ENCODE assay signal across 18 cellular contexts in genomic region chr15:101495334-101496197, GRCh38. TPM values are rescaled to one million over a fixed set of nuclear protein-coding genes. Genes with fewer than 3 reads are reported as not detected.
A peak's percentile ranks its signal among the peaks of the same experiment; 100 is the strongest.
DNase-seq lines count a peak whose midpoint lies in the region; ATAC-seq, FAIRE-seq and TF ChIP-seq lines count a peak whose summit lies in the region.
"Had no signal": no experiment of that assay in that cellular context is flagged by ENCODE, and none has a peak within 500 bp of the region (broad histone marks: within the 10 kb centered on the region; RNA-seq: fewer than 3 reads in every experiment).

No MANE protein-coding gene starts in this region.

- CTCF ChIA-PET in HepG2 (lab: Yijun Ruan, JAX; ENCODE audit: low intra/inter-chr PET ratio, low total read pairs) (no interaction called here), PC-3 (lab: Charles Lee) (no interaction called here)

- H3K4me1 ChIP-seq in HepG2 (ENCODE audit: insufficient read depth, low read length), result peaks cover 68% of the 10 kb centered on the region
- peaks cover 0 to 16% (median 6%) of the 10 kb centered on the region in 4 donors for H3K4me1 ChIP-seq in right lobe of liver
- H3K4me1 ChIP-seq in OCI-LY3 (ENCODE audit: low read length), result peaks cover 34% of the 10 kb centered on the region
- H3K4me1 ChIP-seq in smooth muscle cell (ENCODE audit: low read depth), result no peaks in the 10 kb centered on the region
- no peaks in the 10 kb centered on the region for H3K4me1 ChIP-seq in PC-3 (ENCODE audit: insufficient read depth, low read length)
- H3K4me1 ChIP-seq: HAP-1 had no signal

- no peak for FAIRE-seq in HepG2 (lab: Jason Lieb, UNC)
- no peak for FAIRE-seq in H54 (lab: Jason Lieb, UNC)
- FAIRE-seq: A204.1, G401.6, GM12891 had no signal

- H3K27ac ChIP-seq in HepG2 (ENCODE audit: extremely low read length, insufficient read depth, low read length) (no peak overlapping the region), right lobe of liver (no peak overlapping the region), OCI-LY3 (ENCODE audit: low read length) (no peak overlapping the region), smooth muscle cell (ENCODE audit: low read depth) (no peak overlapping the region), PC-3 (ENCODE audit: low read length) (no peak overlapping the region)
- H3K27ac ChIP-seq: PC-9 had no signal

- H3K9me3 ChIP-seq in HepG2 (ENCODE audit: low read length) (no peaks in the 10 kb centered on the region), right lobe of liver (no peaks in the 10 kb centered on the region), OCI-LY3 (ENCODE audit: insufficient read depth, low read length) (no peaks in the 10 kb centered on the region), smooth muscle cell (replicated peaks; ENCODE audit: low read depth) (no peaks in the 10 kb centered on the region), PC-3 (ENCODE audit: low read length) (no peaks in the 10 kb centered on the region)
- H3K9me3 ChIP-seq: HAP-1 had no signal

- H3F3A ChIP-seq in smooth muscle cell (ENCODE audit: low read depth), result no peaks in the 10 kb centered on the region
- no peaks in the 10 kb centered on the region for H3F3A ChIP-seq in PC-3 (ENCODE audit: low read length, unreplicated experiment)

- ATAC-seq in HepG2, result no peak
- no peak for ATAC-seq in right lobe of liver
- ATAC-seq in PC-3, result no peak

- H3K27me3 ChIP-seq in HepG2 (ENCODE audit: control insufficient read depth in 1 of 2, insufficient read depth in 2 of 2, low read length in 2 of 2) (no peaks in the 10 kb centered on the region), right lobe of liver (no peaks in the 10 kb centered on the region), OCI-LY3 (ENCODE audit: low read depth, low read length) (peaks cover 54% of the 10 kb centered on the region), smooth muscle cell (ENCODE audit: low read depth) (peaks cover 15% of the 10 kb centered on the region), PC-3 (ENCODE audit: low read length) (peaks cover 9% of the 10 kb centered on the region; the same call in 1 of the 2 replicates)

- BruUV-seq in HepG2 (replicated peaks; lab: Mats Ljungman, UMichigan) (no TSS peak), PC-3 (replicated peaks; lab: Mats Ljungman, UMichigan) (no TSS peak)

- intact Hi-C loops in HepG2 (cut with micrococcal nuclease; ENCODE audit: unreplicated experiment), result loop anchor here (5.0 kb wide), 1 partner anchor 147 kb away; no protein-coding TSS in a partner anchor
- intact Hi-C loops in right lobe of liver (cut with DNase I), result loop anchor here in 1 of 2 donors (10.0 kb wide), 1 partner anchor 191 kb away; no protein-coding TSS in a partner anchor
- intact Hi-C loops in PC-3 (cut with micrococcal nuclease), result no loop called here

- POLR2A ChIA-PET in HepG2 (lab: Yijun Ruan, JAX) (interaction anchor here (1.2 to 4.8 kb wide), 5 partner anchors 32 to 57 kb away, joined by 4 to 35 read pairs (median 4); no protein-coding TSS in a partner anchor), PC-3 (lab: Charles Lee; ENCODE audit: unreplicated experiment) (no interaction called here)

- no peaks in the 10 kb centered on the region for H4K20me1 ChIP-seq in HepG2 (ENCODE audit: insufficient read depth, low read length)
- H4K20me1 ChIP-seq in OCI-LY3 (ENCODE audit: insufficient read depth, low read length), result no peaks in the 10 kb centered on the region
- no peaks in the 10 kb centered on the region for H4K20me1 ChIP-seq in smooth muscle cell (ENCODE audit: low read depth)
- no peaks in the 10 kb centered on the region for H4K20me1 ChIP-seq in PC-3 (ENCODE audit: low read length)

- peak overlapping the region; percentile 70; the same call in 1 of the 2 replicates for H3K9ac ChIP-seq in HepG2 (ENCODE audit: insufficient read depth, low read depth, low read length)
- no peak overlapping the region for H3K9ac ChIP-seq in OCI-LY3 (ENCODE audit: low read length)
- no peak overlapping the region for H3K9ac ChIP-seq in smooth muscle cell (ENCODE audit: low read depth)
- no peak overlapping the region for H3K9ac ChIP-seq in PC-3 (ENCODE audit: low read length)

- H3K4me3 ChIP-seq in HepG2 (replicated peaks in 1 of 3; ENCODE audit: insufficient read depth in 1 of 3, low read depth in 2 of 3, low read length in 3 of 3), result peak overlapping the region; percentile 73 to 88 (median 85); a peak in 5 of 6 replicates
- no peak overlapping the region for H3K4me3 ChIP-seq in right lobe of liver
- H3K4me3 ChIP-seq in OCI-LY3 (ENCODE audit: low read length), result no peak overlapping the region
- no peak overlapping the region for H3K4me3 ChIP-seq in smooth muscle cell
- no peak overlapping the region for H3K4me3 ChIP-seq in PC-3 (ENCODE audit: low read length)
- H3K4me3 ChIP-seq: HAP-1, PC-9 had no signal

- no peak for TF ChIP-seq RAD21 in HepG2 (CRISPR knock-in tag; IDR thresholded peaks at IDR 0.05)

- no peak for TF ChIP-seq CTCF in HepG2 (CRISPR knock-in tag; IDR thresholded peaks at IDR 0.05)
- no peak for TF ChIP-seq CTCF in right lobe of liver (IDR thresholded peaks at IDR 0.05)
- no peak for TF ChIP-seq CTCF in OCI-LY3 (IDR thresholded peaks at IDR 0.05; ENCODE audit: low read depth, low read length)
- TF ChIP-seq CTCF in smooth muscle cell (IDR thresholded peaks at IDR 0.05; ENCODE audit: borderline replicate concordance, insufficient read depth, poor library complexity, severe bottlenecking), result no peak
- no peak for TF ChIP-seq CTCF in PC-3 (conservative IDR thresholded peaks at IDR 0.05; ENCODE audit: low read depth, low read length)

- TF ChIP-seq EP300 in HepG2 (IDR thresholded peaks at IDR 0.05; ENCODE audit: low read depth in 2 of 2, low read length in 2 of 2) (no peak), HepG2 (CRISPR knock-in tag; IDR thresholded peaks at IDR 0.05; ENCODE audit: borderline replicate concordance) (no peak)

- in situ Hi-C loops in HepG2 (cut with HindIII; ENCODE audit: extremely low pct_ligation_motif_present, low pct_unique_long_range_greater_than_20kb), result loop anchor here (10.0 kb wide), 1 partner anchor 201 kb away; the partner anchor contains the start of gene SNRPA1

- 84% methylated on average over 22 of the region's 22 CpGs for WGBS in HepG2 (ENCODE audit: low lambda C conversion rate)
- 72% methylated on average over 17 of the region's 22 CpGs for WGBS in right lobe of liver (ENCODE audit: insufficient coverage, low coverage, low lambda C conversion rate, missing lambda C conversion rate)
- 91% methylated on average over 22 of the region's 22 CpGs for WGBS in smooth muscle cell (ENCODE audit: low lambda C conversion rate)

- H2AFZ ChIP-seq in HepG2 (ENCODE audit: low read length) (no peak overlapping the region), OCI-LY3 (ENCODE audit: low read depth, low read length) (no peak overlapping the region), smooth muscle cell (ENCODE audit: low read depth) (no peak overlapping the region), PC-3 (ENCODE audit: low read length) (no peak overlapping the region)
- H2AFZ ChIP-seq: PC-9 had no signal

- TF ChIP-seq POLR2A in HepG2 (IDR thresholded peaks at IDR 0.05; ENCODE audit: insufficient read depth in 1 of 2, low read depth in 2 of 2, low read length in 2 of 2) (no peak), right lobe of liver (IDR thresholded peaks at IDR 0.05) (no peak), H54 (IDR thresholded peaks at IDR 0.05; ENCODE audit: low read depth, low read length) (no peak)

- DNase-seq in HepG2 (ENCODE audit: low spot score) (no peak), right lobe of liver (no peak), mucosa of gallbladder (ENCODE audit: low spot score) (peak; percentile 7), smooth muscle cell (lab: John Stamatoyannopoulos, UW; ENCODE audit: unreplicated experiment) (no peak), H54 (ENCODE audit: insufficient read length, low spot score) (no peak), PC-3 (no peak)
- DNase-seq: C1 segment of cervical spinal cord, DND-41, NCI-H1417, NCI-H187 treated with DMSO at 0.1 percent for 48 hours, NCI-H446, NCI-H748 treated with DMSO at 0.1 percent for 48 hours, PC-9 had no signal

- H3K79me2 ChIP-seq in HepG2 (ENCODE audit: insufficient read depth, low read length) (peaks cover 4% of the 10 kb centered on the region), OCI-LY3 (ENCODE audit: low read length) (no peaks in the 10 kb centered on the region), smooth muscle cell (ENCODE audit: low read depth) (no peaks in the 10 kb centered on the region), PC-3 (ENCODE audit: low read length) (no peaks in the 10 kb centered on the region)

- no peaks in the 10 kb centered on the region for H3K9me2 ChIP-seq in PC-3 (replicated peaks; ENCODE audit: low read length)

- H3K4me2 ChIP-seq in HepG2 (ENCODE audit: low read depth, low read length) (peak overlapping the region; percentile 95), OCI-LY3 (ENCODE audit: low read length) (peak overlapping the region; percentile 61), smooth muscle cell (no peak overlapping the region), PC-3 (ENCODE audit: low read length) (no peak overlapping the region)
- H3K4me2 ChIP-seq: PC-9 had no signal

- H3K36me3 ChIP-seq in HepG2 (replicated peaks in 1 of 2; ENCODE audit: control insufficient read depth in 1 of 2, insufficient read depth in 2 of 2, low read length in 2 of 2) (no peaks in the 10 kb centered on the region), right lobe of liver (no peaks in the 10 kb centered on the region), OCI-LY3 (replicated peaks; ENCODE audit: low read depth, low read length) (no peaks in the 10 kb centered on the region), smooth muscle cell (ENCODE audit: low read depth) (no peaks in the 10 kb centered on the region), PC-3 (ENCODE audit: low read depth, low read length) (no peaks in the 10 kb centered on the region)
- H3K36me3 ChIP-seq: HAP-1 had no signal

RNA-seq across cellular contexts. Expression of gene PCSK6, which starts 6.1 kb away (rescaled TPM):
- 42.5 and 56.5 TPM in 2 replicates for total RNA-seq in HepG2 (2016; rRNA removed; fragmentation: Illumina TruSeq; extraction: Trizol)
- total RNA-seq in HepG2 (2016; cell fraction: cytosol; rRNA removed; fragmentation: Illumina TruSeq; extraction: Trizol; ENCODE audit: low read depth), result 71.9 and 81.0 TPM in 2 replicates
- 34.4 and 55.2 TPM in 2 replicates for total RNA-seq in HepG2 (2016; cell fraction: insoluble cytoplasmic fraction; rRNA removed; fragmentation: Illumina TruSeq; extraction: Trizol)
- total RNA-seq in HepG2 (2016; cell fraction: membrane; rRNA removed; fragmentation: Illumina TruSeq; extraction: Trizol), result 69.6 and 77.5 TPM in 2 replicates
- 66.0 and 74.7 TPM in 2 replicates for total RNA-seq in HepG2 (2016; cell fraction: nucleus; rRNA removed; fragmentation: Illumina TruSeq; extraction: Trizol)
- polyA plus RNA-seq in HepG2 (2011; rRNA removed), result 155 and 208 TPM in 2 replicates
- polyA plus RNA-seq in HepG2 (2011; cell fraction: cytosol; rRNA removed), result 113 and 150 TPM in 2 replicates
- 207 and 256 TPM in 2 replicates for polyA plus RNA-seq in HepG2 (2011; cell fraction: nucleus; rRNA removed)
- polyA plus RNA-seq in HepG2 (2012), result 61.3 and 94.3 TPM in 2 replicates
- polyA plus RNA-seq in HepG2 (2016; cell fraction: cytosol; fragmentation: Illumina TruSeq; extraction: Trizol; ENCODE audit: low read depth), result 28.0 and 30.8 TPM in 2 replicates
- polyA plus RNA-seq in HepG2 (2016; cell fraction: insoluble cytoplasmic fraction; fragmentation: Illumina TruSeq; extraction: Trizol; ENCODE audit: low read depth), result 34.4 and 44.9 TPM in 2 replicates
- polyA plus RNA-seq in HepG2 (2016; cell fraction: membrane; fragmentation: Illumina TruSeq; extraction: Trizol; ENCODE audit: low read depth), result 53.8 and 67.9 TPM in 2 replicates
- polyA plus RNA-seq in HepG2 (2016; cell fraction: nucleus; fragmentation: Illumina TruSeq; extraction: Trizol; ENCODE audit: insufficient read depth, low read depth), result 84.3 and 88.3 TPM in 2 replicates
- 65.0 and 447 TPM in 2 replicates for polyA minus RNA-seq in HepG2 (2011; rRNA and poly(A)+ RNA removed; ENCODE audit: low replicate concordance)
- polyA minus RNA-seq in HepG2 (2011; cell fraction: cytosol; rRNA and poly(A)+ RNA removed), result 126 and 149 TPM in 2 replicates
- polyA minus RNA-seq in HepG2 (2011; cell fraction: nucleus; rRNA and poly(A)+ RNA removed), result 126 and 142 TPM in 2 replicates
- 100 to 1,000 TPM; 165 to 218 (median 207) TPM for total RNA-seq in right lobe of liver
- total RNA-seq in mucosa of gallbladder, result 15.0 TPM
- 17.5 and 21.2 TPM in 2 replicates for total RNA-seq in smooth muscle cell
- polyA plus RNA-seq in smooth muscle cell, result 17.4 and 17.5 TPM in 2 replicates
- total RNA-seq in PC-3 (2014; rRNA removed), result 2.7 and 3.7 TPM in 2 replicates

Comparison
In these comparisons a context has a peak if more than half of its experiments do, and no peak if none do; other contexts are left out.
1. H3K4me3 ChIP-seq: peak in HepG2 (3 of 3); none in right lobe of liver (0 of 3), OCI-LY3 (single experiment), smooth muscle cell (single experiment) and PC-3 (single experiment).
2. H3K4me2 ChIP-seq: peak in HepG2 (single experiment) and OCI-LY3 (single experiment); none in smooth muscle cell (single experiment) and PC-3 (single experiment).